ENCODE assay signal across 1 cellular context in genomic region chr7:99498546-99498944, GRCh38.
TF ChIP-seq lines count a peak whose summit lies in the region.

No MANE protein-coding gene starts in this region.

TF ChIP-seq in HepG2, 621 proteins besides CTCF, POLR2A, EP300 and RAD21:
- TF ChIP-seq ZNF331 (CRISPR knock-in tag; IDR thresholded peaks at IDR 0.05) (no peak), ZNF263 (CRISPR knock-in tag; IDR thresholded peaks at IDR 0.05) (peak; percentile 94)
